8 cellular contexts compared by ENCODE assay signal in genomic region chr9:136545065-136545965, GRCh38. TPM values are rescaled to one million over a fixed set of nuclear protein-coding genes. Genes with fewer than 3 reads are reported as not detected.
DNase-seq lines count a peak whose midpoint lies in the region; ATAC-seq and TF ChIP-seq lines count a peak whose summit lies in the region.

No MANE protein-coding gene starts in this region.

- H3K27ac ChIP-seq in SU-DHL-6 (ENCODE audit: low read depth, low read length) (no peak overlapping the region), angular gyrus (ENCODE audit: low read depth, low read length) (peak overlapping the region; percentile 82)

- H3K79me2 ChIP-seq in SU-DHL-6 (ENCODE audit: insufficient read depth, low read length), result no peaks in the 10 kb centered on the region

- peak overlapping the region; percentile 57 for H3K9ac ChIP-seq in SU-DHL-6 (ENCODE audit: low read length)

- no peaks in the 10 kb centered on the region for H3F3A ChIP-seq in SU-DHL-6 (ENCODE audit: insufficient read depth)

- TF ChIP-seq CTCF in SU-DHL-6 (IDR thresholded peaks at IDR 0.05; ENCODE audit: insufficient read depth, low read length, poor library complexity, severe bottlenecking), result no peak
- no peak for TF ChIP-seq CTCF in kidney epithelial cell (IDR thresholded peaks at IDR 0.05; ENCODE audit: insufficient read depth, low read length, poor library complexity, severe bottlenecking)

- peak overlapping the region; percentile 73 for H3K4me2 ChIP-seq in SU-DHL-6 (ENCODE audit: low read depth, low read length, poor library complexity, severe bottlenecking)

- peak overlapping the region; percentile 58 for H3K4me3 ChIP-seq in SU-DHL-6 (ENCODE audit: insufficient read depth, low read length, poor library complexity, severe bottlenecking)
- H3K4me3 ChIP-seq in kidney epithelial cell (ENCODE audit: low read depth, low read length), result peak overlapping the region; percentile 73

- H4K20me1 ChIP-seq in SU-DHL-6 (ENCODE audit: low read depth, low read length), result no peaks in the 10 kb centered on the region

- H3K27me3 ChIP-seq in SU-DHL-6 (ENCODE audit: low read length) (no peaks in the 10 kb centered on the region), kidney epithelial cell (ENCODE audit: control insufficient read depth, insufficient read depth, low read length) (no peaks in the 10 kb centered on the region)

- no peaks in the 10 kb centered on the region for H3K9me2 ChIP-seq in SU-DHL-6 (replicated peaks; ENCODE audit: insufficient read depth, low read length)

- H3K36me3 ChIP-seq in SU-DHL-6 (ENCODE audit: low read length) (no peaks in the 10 kb centered on the region), kidney epithelial cell (ENCODE audit: control insufficient read depth, insufficient read depth, low read length) (peaks cover 2% of the 10 kb centered on the region)

- H3K9me3 ChIP-seq in SU-DHL-6 (ENCODE audit: insufficient read depth, low read length), result no peaks in the 10 kb centered on the region

- in situ Hi-C loops in G401 (cut with HindIII; ENCODE audit: low sequenced_read_pairs), result loop anchor here (5.0 kb wide), 1 partner anchor 58 kb away; no protein-coding TSS in a partner anchor

- H2AFZ ChIP-seq in SU-DHL-6 (ENCODE audit: low read depth, low read length, severe bottlenecking), result peak overlapping the region; percentile 91

- ATAC-seq in GM18502 (IDR thresholded peaks at IDR 0.05; ENCODE audit: poor library complexity, unreplicated experiment) (peak; percentile 16), HG02885 (IDR thresholded peaks at IDR 0.05; ENCODE audit: poor library complexity, unreplicated experiment) (peak; percentile 22)

- DNase-seq in kidney epithelial cell (ENCODE audit: low read depth) (no peak), G401 (ENCODE audit: low spot score) (no peak), amniotic stem cell (lab: John Stamatoyannopoulos, UW) (no peak)
- peak; percentile 44 for DNase-seq in stimulated activated CD8-positive, alpha-beta memory T cell treated with anti-CD3 and anti-CD28 coated beads, Interleukin-15, amount 100 ng/mL, for 24 hours (ENCODE audit: low read depth)

RNA-seq across cellular contexts. Expression of gene NOTCH1, which starts 0.5 kb away (rescaled TPM):
- 40.9 and 52.4 TPM in 2 replicates for total RNA-seq in kidney epithelial cell
- 10.9 and 13.8 TPM in 2 replicates for total RNA-seq in G401 (2014; rRNA removed; shearing (Covaris generic))
